In genomic region chr11:93498099-93499040, GRCh38 we compare ENCODE assay signal across 15 cellular contexts. TPM values are rescaled to one million over a fixed set of nuclear protein-coding genes. Genes with fewer than 3 reads are reported as not detected.
A peak's percentile ranks its signal among the peaks of the same experiment; 100 is the strongest.
DNase-seq lines count a peak whose midpoint lies in the region; ATAC-seq and TF ChIP-seq lines count a peak whose summit lies in the region.
"Had no signal": no experiment of that assay in that cellular context is flagged by ENCODE, and none has a peak within 500 bp of the region (broad histone marks: within the 10 kb centered on the region; RNA-seq: fewer than 3 reads in every experiment).

No MANE protein-coding gene starts in this region.

- no peak for TF ChIP-seq CTCF in HEK293 (tag by site-specific recombination; IDR thresholded peaks at IDR 0.05)
- no peak for TF ChIP-seq CTCF in suprapubic skin (IDR thresholded peaks at IDR 0.05)
- TF ChIP-seq CTCF in GM20000 (IDR thresholded peaks at IDR 0.05; ENCODE audit: extremely low read depth, missing control alignments), result no peak
- TF ChIP-seq CTCF in heart right ventricle (IDR thresholded peaks at IDR 0.05), result no peak

- TF ChIP-seq POLR2A in suprapubic skin (IDR thresholded peaks at IDR 0.05), result no peak

- POLR2A ChIA-PET in HEK293 (lab: Yijun Ruan, JAX), result no interaction called here

- H3K27ac ChIP-seq in HEK293 (ENCODE audit: extremely low read depth, low read depth, low read length), result no peak overlapping the region
- peak overlapping the region; percentile 16 for H3K27ac ChIP-seq in suprapubic skin
- peak overlapping the region in 1 of 10 donors; percentile 3 for H3K27ac ChIP-seq in heart right ventricle

- no peaks in the 10 kb centered on the region for H3K9me3 ChIP-seq in HEK293 (ENCODE audit: control insufficient read depth, insufficient read depth, low read depth, low read length)
- no peaks in the 10 kb centered on the region for H3K9me3 ChIP-seq in suprapubic skin
- no peaks in the 10 kb centered on the region for H3K9me3 ChIP-seq in heart right ventricle

- WGBS in suprapubic skin, result 80% methylated on average over 15 of the region's 15 CpGs
- WGBS in heart right ventricle, 2 donors, result 81 to 83% methylated on average over 15 of the region's 15 CpGs

- peaks cover 0 to 5% of the 10 kb centered on the region in 2 experiments; a peak in 1 of 3 replicates for H3K36me3 ChIP-seq in HEK293 (ENCODE audit: control insufficient read depth in 2 of 2, insufficient read depth in 1 of 2, low read length in 2 of 2)
- H3K36me3 ChIP-seq in suprapubic skin, result peaks cover 7% of the 10 kb centered on the region
- H3K36me3 ChIP-seq in heart right ventricle, result peaks cover 0 to 43% (median 0%) of the 10 kb centered on the region in 9 donors

- ATAC-seq in heart right ventricle, result no peak
- ATAC-seq: activated naive CD8-positive, alpha-beta T cell treated with anti-CD3 and anti-CD28 coated beads, Interleukin-2, amount 50 U/mL, for 24 hours had no signal

- H3K4me3 ChIP-seq in HEK293 (ENCODE audit: low read depth, low read length), result no peak overlapping the region
- H3K4me3 ChIP-seq in suprapubic skin, result no peak overlapping the region
- no peak overlapping the region for H3K4me3 ChIP-seq in heart right ventricle

- DNase-seq in SW480 (ENCODE audit: low spot score) (peak; percentile 20), hepatic stellate cell (ENCODE audit: low spot score) (peak; percentile 42), suprapubic skin (ENCODE audit: low spot score in 2 of 2) (no peak), GM20000 (ENCODE audit: low spot score) (no peak), NCI-H748 treated with DMSO at 0.1 percent for 48 hours (lab: John Stamatoyannopoulos, UW) (no peak), heart right ventricle (no peak)
- no peak for DNase-seq in activated CD4-positive, alpha-beta T cell treated with anti-CD3 and anti-CD28 coated beads, Interleukin-2, amount 50 U/mL, for 1 hour
- DNase-seq: activated naive CD8-positive, alpha-beta T cell treated with anti-CD3 and anti-CD28 coated beads, Interleukin-2, amount 50 U/mL, for 24 hours; DMS53; kidney; occipital lobe; OCI-M1; stimulated activated naive CD4-positive, alpha-beta T cell; T1000 had no signal

- intact Hi-C loops in heart right ventricle (cut with DNase I), result no loop called here

- CTCF ChIA-PET in HEK293 (lab: Yijun Ruan, JAX), result no interaction called here

- TF ChIP-seq EP300 in suprapubic skin (IDR thresholded peaks at IDR 0.05), result no peak

- no peaks in the 10 kb centered on the region for H3K4me1 ChIP-seq in HEK293 (ENCODE audit: control insufficient read depth, insufficient read depth, low read length)
- H3K4me1 ChIP-seq in suprapubic skin, result peaks cover 2% of the 10 kb centered on the region
- peaks cover 0 to 18% (median 0%) of the 10 kb centered on the region in 9 donors for H3K4me1 ChIP-seq in heart right ventricle

- H3K27me3 ChIP-seq in suprapubic skin, result no peaks in the 10 kb centered on the region
- H3K27me3 ChIP-seq in heart right ventricle, result no peaks in the 10 kb centered on the region

TF ChIP-seq in HEK293, 187 proteins besides CTCF, POLR2A, EP300 and RAD21:
- TF ChIP-seq ZNF785 (tag by site-specific recombination; IDR thresholded peaks at IDR 0.05), result no peak
- TF ChIP-seq ZNF114 (tag by site-specific recombination; IDR thresholded peaks at IDR 0.05), result no peak
- TF ChIP-seq ZNF473 (tag by site-specific recombination; IDR thresholded peaks at IDR 0.05), result no peak
- no peak for TF ChIP-seq ZNF660 (tag by site-specific recombination; IDR thresholded peaks at IDR 0.05)
- no peak for TF ChIP-seq ZNF837 (tag by site-specific recombination; IDR thresholded peaks at IDR 0.05)
- TF ChIP-seq HOXC10 (CRISPR knock-in tag; IDR thresholded peaks at IDR 0.05), result no peak
- TF ChIP-seq GLIS2 (tag by site-specific recombination; IDR thresholded peaks at IDR 0.05), result 0 out of 2 replicates have a peak, but pooled peaks have one; percentile 23
- no peak for TF ChIP-seq ZNF600 (tag by site-specific recombination; IDR thresholded peaks at IDR 0.05)
- no peak for TF ChIP-seq ZNF155 (tag by site-specific recombination; IDR thresholded peaks at IDR 0.05)
- TF ChIP-seq KLF17 (tag by site-specific recombination; IDR thresholded peaks at IDR 0.05), result no peak
- no peak for TF ChIP-seq ZNF423 (tag by site-specific recombination; IDR thresholded peaks at IDR 0.05)
- TF ChIP-seq ZNF426 (tag by site-specific recombination; IDR thresholded peaks at IDR 0.05), result no peak
- no peak for TF ChIP-seq RBAK (tag by site-specific recombination; IDR thresholded peaks at IDR 0.05)
- TF ChIP-seq ZNF792 (tag by site-specific recombination; IDR thresholded peaks at IDR 0.05), result no peak
- no peak for TF ChIP-seq ZNF529 (tag by site-specific recombination; IDR thresholded peaks at IDR 0.05; ENCODE audit: insufficient replicate concordance)
- TF ChIP-seq ZNF555 (tag by site-specific recombination; conservative IDR thresholded peaks at IDR 0.05), result no peak
- 0 out of 2 replicates have a peak, but pooled peaks have one; percentile 21 for TF ChIP-seq ZFP69B (tag by site-specific recombination; IDR thresholded peaks at IDR 0.05)
- TF ChIP-seq ZNF777 (tag by site-specific recombination; IDR thresholded peaks at IDR 0.05; ENCODE audit: borderline replicate concordance), result no peak

RNA-seq across cellular contexts. Expression of gene SMCO4, which starts 44.8 kb away (rescaled TPM):
- total RNA-seq in suprapubic skin (10 to 100 TPM; 12.1 to 53.1 (median 26.9) TPM), heart right ventricle (10 to 100 TPM; 30.1 to 59.0 (median 44.8) TPM)
- 10 to 100 TPM; 23.1 to 85.5 TPM for polyA plus RNA-seq in heart right ventricle

Comparison
In these comparisons a context has a peak if more than half of its experiments do, and no peak if none do; other contexts are left out.
1. DNase-seq: peak in SW480 (single experiment) and hepatic stellate cell (single experiment); none in suprapubic skin (0 of 2), GM20000 (single experiment), activated CD4-positive, alpha-beta T cell treated with anti-CD3 and anti-CD28 coated beads, Interleukin-2, amount 50 U/mL, for 1 hour (single experiment), NCI-H748 treated with DMSO at 0.1 percent for 48 hours (single experiment) and heart right ventricle (0 of 2).